Comparison of ENCODE assay signal across 30 cellular contexts in the genomic region with DNA sequence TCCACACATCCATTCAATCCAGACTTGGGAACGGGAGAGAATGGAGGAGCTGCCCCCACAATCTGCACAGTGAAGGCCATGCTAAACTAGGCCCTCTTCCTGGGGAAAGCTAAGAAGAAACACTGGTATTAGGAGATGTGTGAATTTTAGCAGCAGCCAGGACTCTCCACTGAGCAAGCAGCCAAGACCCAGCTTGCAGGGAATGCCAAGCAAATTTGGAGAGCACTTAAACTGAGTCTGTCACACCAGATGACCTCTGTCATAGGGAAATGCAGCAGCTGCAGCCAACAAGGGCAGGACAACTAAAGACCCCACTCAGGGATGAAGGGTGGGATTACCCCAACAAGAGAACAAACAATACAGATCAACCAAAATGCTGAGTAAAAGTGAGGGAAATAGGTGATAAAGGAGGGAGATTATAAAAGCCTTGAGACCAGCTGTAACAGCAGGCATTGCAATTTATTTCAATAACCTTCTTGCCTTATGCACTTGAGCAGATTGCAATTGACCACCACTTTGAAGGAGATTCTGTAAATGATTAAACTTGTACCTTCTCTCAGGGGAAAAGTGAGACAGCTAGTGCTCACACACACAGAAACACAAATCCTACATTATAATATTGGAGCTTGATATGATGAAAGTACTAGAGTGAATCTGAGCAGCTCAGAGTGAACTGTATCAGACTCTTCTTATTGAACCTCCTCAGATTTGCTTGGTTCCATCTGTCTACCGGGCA. TPM values are rescaled to one million over a fixed set of nuclear protein-coding genes. Genes with fewer than 3 reads are reported as not detected.
DNase-seq lines count a peak whose midpoint lies in the region; ATAC-seq, FAIRE-seq and TF ChIP-seq lines count a peak whose summit lies in the region.
"Had no signal": no experiment of that assay in that cellular context is flagged by ENCODE, and none has a peak within 500 bp of the region (broad histone marks: within the 10 kb centered on the region; RNA-seq: fewer than 3 reads in every experiment).

No MANE protein-coding gene starts in this region.

- H3K9ac ChIP-seq in mesenchymal stem cell (ENCODE audit: low read length), result peak overlapping the region; percentile 55

- intact Hi-C loops in transverse colon (cut with DNase I; ENCODE audit: low total_unique reads), result loop anchor here (10.0 kb wide), 1 partner anchor 59 kb away; no protein-coding TSS in a partner anchor

- ATAC-seq in GM18909 (IDR thresholded peaks at IDR 0.05; ENCODE audit: poor library complexity, unreplicated experiment), result peak; percentile 47
- ATAC-seq: CD8-positive, alpha-beta T cell; HCT116; PC-3 had no signal

- no peak overlapping the region for H2AK5ac ChIP-seq in mesenchymal stem cell (ENCODE audit: low read length, severe bottlenecking)

- TF ChIP-seq CTCF in WERI-Rb-1 (IDR thresholded peaks at IDR 0.05; ENCODE audit: low read depth, low read length), result no peak
- TF ChIP-seq CTCF in transverse colon (IDR thresholded peaks at IDR 0.05), result no peak

- peak; percentile 96 for FAIRE-seq in islet of Langerhans (lab: Jason Lieb, UNC)
- FAIRE-seq: H1 had no signal

- H3K9me3 ChIP-seq in mesenchymal stem cell (ENCODE audit: control insufficient read depth, low read length), result no peaks in the 10 kb centered on the region
- no peaks in the 10 kb centered on the region for H3K9me3 ChIP-seq in WERI-Rb-1 (ENCODE audit: severe bottlenecking)
- no peaks in the 10 kb centered on the region for H3K9me3 ChIP-seq in transverse colon

- peaks cover 0 to 14% of the 10 kb centered on the region in 2 experiments for H3K27me3 ChIP-seq in mesenchymal stem cell (ENCODE audit: control insufficient read depth in 1 of 2, insufficient read depth in 1 of 2, low read length in 2 of 2)
- H3K27me3 ChIP-seq in WERI-Rb-1 (ENCODE audit: insufficient read depth, low read depth, severe bottlenecking), result no peaks in the 10 kb centered on the region
- H3K27me3 ChIP-seq in transverse colon, result no peaks in the 10 kb centered on the region

- H3K79me1 ChIP-seq in mesenchymal stem cell (replicated peaks; ENCODE audit: low read length, poor library complexity, severe bottlenecking), result no peaks in the 10 kb centered on the region

- H3K4me1 ChIP-seq in mesenchymal stem cell (ENCODE audit: control insufficient read depth, insufficient read depth, low read depth, low read length) (peaks cover 2% of the 10 kb centered on the region), transverse colon (peaks cover 0 to 11% (median 2%) of the 10 kb centered on the region in 4 donors)

- WGBS in mesenchymal stem cell, result 85% methylated on average over 2 of the region's 2 CpGs
- WGBS in transverse colon (ENCODE audit: low coverage in 1 of 2), 2 donors, result 80% methylated on average over 2 of the region's 2 CpGs; no CpG with 5 or more reads in 1 of the 2 donors

- no peak overlapping the region for H2BK5ac ChIP-seq in mesenchymal stem cell (ENCODE audit: low read depth, low read length, poor library complexity, severe bottlenecking)

- H3K18ac ChIP-seq in mesenchymal stem cell (ENCODE audit: low read depth in 1 of 2, low read length in 2 of 2), result no peak overlapping the region

- DNase-seq in DMS53 (lab: John Stamatoyannopoulos, UW) (peak; percentile 74), mesenchymal stem cell (no peak), WERI-Rb-1 (no peak), NCI-H82 (lab: John Stamatoyannopoulos, UW) (no peak), transverse colon (no peak)
- DNase-seq in activated CD4-positive, alpha-beta T cell treated with anti-CD3 and anti-CD28 coated beads, Interleukin-2, amount 50 U/mL, for 1 hour, result no peak
- DNase-seq: AML-193; C1 segment of cervical spinal cord; Calu3; CD8-positive, alpha-beta T cell; DMS153; KG1; NCI-H1092; NCI-H1436; NCI-H187 treated with DMSO at 0.1 percent for 48 hours; NCI-H2107; NCI-H2227 treated with DMSO at 0.1 percent for 48 hours; NCI-H510A; NCI-H774; RPMI8226; SHP77 treated with DMSO at 0.1 percent for 48 hours had no signal

- H3K4me3 ChIP-seq in mesenchymal stem cell (ENCODE audit: insufficient read depth in 1 of 2, low read depth in 1 of 2, low read length in 2 of 2), result peak overlapping the region in 1 of 2 experiments; percentile 30
- no peak overlapping the region for H3K4me3 ChIP-seq in WERI-Rb-1 (ENCODE audit: low read depth, low read length)
- no peak overlapping the region for H3K4me3 ChIP-seq in transverse colon
- H3K4me3 ChIP-seq: SK-N-MC had no signal

- TF ChIP-seq EP300 in transverse colon (IDR thresholded peaks at IDR 0.05; ENCODE audit: low read depth), result no peak

- H2BK12ac ChIP-seq in mesenchymal stem cell (ENCODE audit: low read length in 2 of 2), result no peak overlapping the region

- no peak overlapping the region for H2BK120ac ChIP-seq in mesenchymal stem cell (ENCODE audit: low read depth, low read length)

- H2AFZ ChIP-seq in mesenchymal stem cell (ENCODE audit: low read depth, low read length), result no peak overlapping the region

- H3K36me3 ChIP-seq in mesenchymal stem cell (ENCODE audit: control insufficient read depth in 1 of 2, insufficient read depth in 2 of 2, low read depth in 1 of 2, low read length in 2 of 2) (no peaks in the 10 kb centered on the region), WERI-Rb-1 (no peaks in the 10 kb centered on the region), transverse colon (no peaks in the 10 kb centered on the region)

- no peak overlapping the region for H2BK15ac ChIP-seq in mesenchymal stem cell (ENCODE audit: low read depth, poor library complexity, severe bottlenecking)

- TF ChIP-seq POLR2A in transverse colon (IDR thresholded peaks at IDR 0.05), result no peak

- H4K8ac ChIP-seq in mesenchymal stem cell (ENCODE audit: low read length), result no peak overlapping the region

- peak overlapping the region in 1 of 2 experiments; percentile 3 for H3K14ac ChIP-seq in mesenchymal stem cell (ENCODE audit: low read length in 2 of 2)

- no peak overlapping the region for H3K23ac ChIP-seq in mesenchymal stem cell (ENCODE audit: low read length in 2 of 2)

- no peak overlapping the region for H3K4me2 ChIP-seq in mesenchymal stem cell (ENCODE audit: low read length, poor library complexity, severe bottlenecking)

- H3K27ac ChIP-seq in mesenchymal stem cell (ENCODE audit: low read length, poor library complexity, severe bottlenecking) (no peak overlapping the region), WERI-Rb-1 (no peak overlapping the region), transverse colon (no peak overlapping the region)
- H3K27ac ChIP-seq: SK-N-MC had no signal

- H3K4ac ChIP-seq in mesenchymal stem cell (ENCODE audit: low read depth in 1 of 2, low read length in 2 of 2), result no peak overlapping the region

- H4K91ac ChIP-seq in mesenchymal stem cell (ENCODE audit: low read length), result no peak overlapping the region

- in situ Hi-C loops in transverse colon (cut with MboI; ENCODE audit: low pct_ligation_motif_present in 1 of 4, low pct_unique_long_range_greater_than_20kb in 1 of 4, low sequenced_read_pairs in 3 of 4), result loop anchor here in 1 of 4 donors (25.0 kb wide), 1 partner anchor 221 kb away; no protein-coding TSS in a partner anchor

RNA-seq across cellular contexts. Expression of a gene that starts 2.5 kb away (rescaled TPM):
- not detected for polyA plus RNA-seq in mesenchymal stem cell (2013, experiment 1 of 2)
- polyA plus RNA-seq in mesenchymal stem cell (2013, experiment 2 of 2), result 0.01 TPM
- 1,000 to 10,000 TPM in 1 of 4 donors, 100 to 1,000 TPM in 2, 10 to 100 TPM in 1; 16.1 to 1,013 (median 168) TPM for total RNA-seq in transverse colon
- total RNA-seq: A172; Calu3; CD8-positive, alpha-beta T cell; H1; HT1080; PC-3 had no signal
- polyA plus RNA-seq: AG04450, H1 had no signal

RNA-seq across cellular contexts. Expression of a gene that starts 42.3 kb away (rescaled TPM):
- 0.21 TPM for polyA plus RNA-seq in mesenchymal stem cell (2013, experiment 1 of 2)
- 0.22 TPM for polyA plus RNA-seq in mesenchymal stem cell (2013, experiment 2 of 2)
- total RNA-seq in transverse colon, result 1 to 10 TPM in 2 of 4 donors, not detected in 2; 1.1 to 1.7 TPM
- total RNA-seq: Calu3; CD8-positive, alpha-beta T cell; H1 had no signal
- polyA plus RNA-seq: H1 had no signal
